In the genomic region with DNA sequence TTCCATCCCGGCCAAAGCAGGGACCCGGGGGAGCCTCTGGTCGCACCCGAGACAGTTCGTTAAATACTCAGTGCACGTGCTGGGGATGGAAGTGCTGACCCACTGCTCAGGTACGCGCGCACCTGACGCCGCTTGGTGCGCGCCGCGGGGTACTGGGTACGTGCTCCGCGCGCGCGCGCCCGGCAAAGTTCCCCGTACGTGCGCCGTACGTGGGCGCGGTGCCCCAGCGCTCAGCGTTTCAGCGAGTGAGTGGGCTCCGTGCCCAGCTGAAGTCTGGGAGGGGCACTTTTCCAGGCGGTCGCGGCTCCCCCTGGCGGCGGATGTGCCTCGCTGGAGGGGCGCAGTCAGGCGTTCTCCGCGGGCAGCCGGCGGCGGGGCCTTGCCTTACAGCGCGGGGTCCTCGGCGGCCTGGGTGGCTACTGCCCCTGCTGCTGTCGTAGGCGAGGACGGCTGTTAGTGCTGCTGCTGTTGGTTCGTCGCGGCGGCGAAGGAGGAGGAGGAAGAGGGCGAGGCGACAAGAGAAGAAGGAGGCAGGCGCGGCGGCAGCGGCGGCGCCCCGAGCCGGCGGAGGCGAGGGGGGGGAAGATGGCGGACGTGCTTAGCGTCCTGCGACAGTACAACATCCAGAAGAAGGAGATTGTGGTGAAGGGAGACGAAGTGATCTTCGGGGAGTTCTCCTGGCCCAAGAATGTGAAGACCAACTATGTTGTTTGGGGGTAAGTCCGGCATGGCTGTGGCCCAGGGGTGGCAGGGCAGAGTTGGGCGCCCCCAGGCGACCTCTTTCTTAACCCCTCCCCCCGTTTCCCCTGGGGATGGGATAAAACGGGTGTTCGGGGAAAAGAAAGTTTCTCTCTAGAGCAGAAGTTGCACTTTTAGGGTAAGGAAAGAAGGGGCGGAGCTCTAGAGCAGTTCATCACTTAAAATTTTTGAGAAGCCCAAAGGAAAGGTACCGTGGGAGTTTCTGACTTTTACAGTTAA, we compare ENCODE assay signal across 8 cellular contexts. TPM values are rescaled to one million over a fixed set of nuclear protein-coding genes. Genes with fewer than 3 reads are reported as not detected.
A peak's percentile ranks its signal among the peaks of the same experiment; 100 is the strongest.
DNase-seq lines count a peak whose midpoint lies in the region; ATAC-seq and TF ChIP-seq lines count a peak whose summit lies in the region.

Gene CDC73 (plus strand): TSS at position 416 of the 978 bp plus-strand sequence. CDS start 170 bp downstream, at position 586.

- H3K27ac ChIP-seq in gastroesophageal sphincter (peak within 1 kb of the TSS; percentile 93 to 97 (median 96)), temporal lobe (ENCODE audit: low read depth, low read length) (peak within 1 kb of the TSS; percentile 86)

- ATAC-seq in gastroesophageal sphincter, result peak; percentile 99

- H3K4me3 ChIP-seq in GM08714 (ENCODE audit: low read length) (peak within 1 kb of the TSS; percentile 100), gastroesophageal sphincter (peak within 1 kb of the TSS; percentile 84 to 91)

- H3K36me3 Mint-ChIP-seq in HFFc6 (ENCODE audit: low read depth), result peaks cover 12% of the 10 kb centered on the region
- peaks cover 7% of the 10 kb centered on the region for H3K36me3 Mint-ChIP-seq in activated naive CD4-positive, alpha-beta T cell treated with anti-CD3 and anti-CD28 coated beads for 36 hours (ENCODE audit: low read depth)

- TF ChIP-seq CTCF in HFFc6 (IDR thresholded peaks at IDR 0.05), result peak; percentile 97
- TF ChIP-seq CTCF in gastroesophageal sphincter (IDR thresholded peaks at IDR 0.05), result peak; percentile 79 to 99 (median 94)

- DNase-seq in HFFc6 (peak; percentile 97), NAMALWA (ENCODE audit: low spot score) (peak; percentile 97), SK-N-DZ (ENCODE audit: low spot score) (peak; percentile 96), occipital lobe (lab: John Stamatoyannopoulos, UW) (peak; percentile 97)
- peak; percentile 97 for DNase-seq in activated naive CD4-positive, alpha-beta T cell treated with anti-CD3 and anti-CD28 coated beads for 36 hours

- no peaks in the 10 kb centered on the region for H3K9me3 Mint-ChIP-seq in HFFc6
- H3K9me3 Mint-ChIP-seq in activated naive CD4-positive, alpha-beta T cell treated with anti-CD3 and anti-CD28 coated beads for 36 hours, result no peaks in the 10 kb centered on the region

- H3K4me1 ChIP-seq in gastroesophageal sphincter, result peaks cover 2 to 47% (median 16%) of the 10 kb centered on the region in 3 donors

- peak; percentile 84 to 85 for TF ChIP-seq POLR2A in gastroesophageal sphincter (IDR thresholded peaks at IDR 0.05)

- peak within 1 kb of the TSS; percentile 99 for H3K27ac Mint-ChIP-seq in HFFc6
- H3K27ac Mint-ChIP-seq in activated naive CD4-positive, alpha-beta T cell treated with anti-CD3 and anti-CD28 coated beads for 36 hours, result peak within 1 kb of the TSS; percentile 92

- CTCF ChIA-PET in activated naive CD4-positive, alpha-beta T cell treated with anti-CD3 and anti-CD28 coated beads for 36 hours (lab: Charles Lee), result interaction anchor here (1.0 to 2.1 kb wide), 9 partner anchors 12 to 316 kb away, joined by 3 to 9 read pairs (median 5); partner anchors contain the start of genes B3GALT2 and UCHL5

- intact Hi-C loops in activated naive CD4-positive, alpha-beta T cell treated with anti-CD3 and anti-CD28 coated beads for 36 hours (cut with micrococcal nuclease), result loop anchor here (1.0 to 5.0 kb wide), 10 partner anchors 17 to 1175 kb away; partner anchors contain the start of genes GLRX2, RGS13, RGS2 and RO60

- H3K36me3 ChIP-seq in gastroesophageal sphincter, result peaks cover 0 to 17% of the 10 kb centered on the region in 2 donors

- TF ChIP-seq EP300 in gastroesophageal sphincter (IDR thresholded peaks at IDR 0.05), result no peak

- H3K4me3 Mint-ChIP-seq in HFFc6, result peak within 1 kb of the TSS; percentile 97
- H3K4me3 Mint-ChIP-seq in activated naive CD4-positive, alpha-beta T cell treated with anti-CD3 and anti-CD28 coated beads for 36 hours, result peak within 1 kb of the TSS; percentile 92

- no peaks in the 10 kb centered on the region for H3K27me3 ChIP-seq in gastroesophageal sphincter

- peaks cover 2% of the 10 kb centered on the region for H3K27me3 Mint-ChIP-seq in HFFc6 (ENCODE audit: insufficient read depth)
- H3K27me3 Mint-ChIP-seq in activated naive CD4-positive, alpha-beta T cell treated with anti-CD3 and anti-CD28 coated beads for 36 hours (ENCODE audit: low read depth), result peaks cover 1% of the 10 kb centered on the region

- 0 to 1% methylated on average over 9 to 17 of the region's 85 CpGs for WGBS in gastroesophageal sphincter (ENCODE audit: low coverage in 1 of 2), 2 donors

- no peaks in the 10 kb centered on the region for H3K9me3 ChIP-seq in gastroesophageal sphincter

- peaks cover 30% of the 10 kb centered on the region for H3K4me1 Mint-ChIP-seq in HFFc6 (ENCODE audit: low read depth)
- peaks cover 43% of the 10 kb centered on the region for H3K4me1 Mint-ChIP-seq in activated naive CD4-positive, alpha-beta T cell treated with anti-CD3 and anti-CD28 coated beads for 36 hours (ENCODE audit: low read depth)

RNA-seq across cellular contexts. Expression of gene CDC73, which starts in this region (rescaled TPM):
- total RNA-seq in HFFc6 (2021; fragmentation: NEBNext Ultra II Directional; extraction: Animal tissue kit (Norgen Biotek cat#: 25700)), result 10 to 100 TPM; 62.8 to 71.6 (median 65.2) TPM
- polyA plus RNA-seq in SK-N-DZ (2014; cell fraction: cytosol; rRNA removed), result 9.1 and 9.4 TPM in 2 replicates
- polyA plus RNA-seq in SK-N-DZ (2014; cell fraction: nucleus; rRNA removed), result 6.4 and 10.1 TPM in 2 replicates
- 10 to 100 TPM; 39.0 to 45.2 TPM for total RNA-seq in activated naive CD4-positive, alpha-beta T cell treated with anti-CD3 and anti-CD28 coated beads for 36 hours
- total RNA-seq in gastroesophageal sphincter (10 to 100 TPM; 42.7 to 73.3 (median 53.7) TPM), occipital lobe (48.7 TPM), temporal lobe (31.7 TPM)

Comparison
In these comparisons a context has a peak if more than half of its experiments do, and no peak if none do; other contexts are left out.
1. Peak in every context shown above with its lines: DNase-seq, ATAC-seq, H3K4me3 ChIP-seq and H3K27ac ChIP-seq.